ENCODE assay signal across 8 cellular contexts in the genomic region with DNA sequence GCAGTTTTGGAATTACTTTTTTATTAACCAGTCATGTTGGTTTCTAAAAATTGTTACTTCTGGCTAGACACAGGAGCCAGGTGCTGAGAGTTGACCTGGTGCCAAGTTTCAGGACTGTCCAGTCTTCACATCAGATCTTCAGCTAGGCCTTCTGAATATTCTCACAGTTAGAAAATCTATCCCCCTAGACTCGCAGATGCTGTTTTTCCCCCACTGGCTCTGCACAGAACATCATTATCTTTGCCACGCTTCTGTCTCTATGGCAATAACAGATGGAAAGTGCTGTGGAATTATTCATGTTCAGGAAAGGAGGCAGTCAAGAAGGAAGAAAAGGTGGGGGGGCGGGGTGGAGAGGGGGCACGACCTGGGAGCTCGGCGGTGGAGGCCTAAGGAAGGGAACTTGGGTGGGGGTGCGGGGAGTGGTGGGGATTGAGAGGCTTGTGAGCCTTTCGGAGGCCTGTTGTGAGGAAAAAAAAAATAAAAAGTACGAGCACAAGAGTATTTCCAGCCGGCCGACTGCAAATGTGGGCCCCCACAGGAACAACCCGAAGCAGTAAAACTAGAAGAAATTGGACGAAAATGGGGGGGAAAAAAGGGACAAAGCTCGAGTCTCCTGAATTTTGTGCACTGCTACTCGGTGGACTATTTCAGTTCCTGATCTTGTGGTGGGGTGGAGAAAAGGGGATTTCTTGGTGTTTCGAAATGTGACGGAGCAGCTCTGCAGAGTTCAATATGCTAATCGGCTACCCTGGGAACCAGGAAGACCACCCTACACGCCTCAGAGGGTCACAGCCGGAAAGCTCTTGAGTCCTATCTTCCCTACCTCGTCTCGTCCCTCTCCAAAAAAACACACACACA. TPM values are rescaled to one million over a fixed set of nuclear protein-coding genes. Genes with fewer than 3 reads are reported as not detected.
DNase-seq lines count a peak whose midpoint lies in the region; ATAC-seq and TF ChIP-seq lines count a peak whose summit lies in the region.

No MANE protein-coding gene starts in this region.

- peaks cover 21% of the 10 kb centered on the region for H3K36me3 ChIP-seq in OCI-LY3 (replicated peaks; ENCODE audit: low read depth, low read length)

- CTCF ChIA-PET in Calu3 (lab: Charles Lee), result interaction anchor here (0.7 to 2.7 kb wide), 6 partner anchors 12 to 510 kb away, joined by 3 to 24 read pairs (median 6); no protein-coding TSS in a partner anchor

- H2AFZ ChIP-seq in OCI-LY3 (ENCODE audit: low read depth, low read length), result no peak overlapping the region

- TF ChIP-seq CTCF in Calu3 (IDR thresholded peaks at IDR 0.05; ENCODE audit: unreplicated experiment), result no peak
- no peak for TF ChIP-seq CTCF in OCI-LY3 (IDR thresholded peaks at IDR 0.05; ENCODE audit: low read depth, low read length)
- no peak for TF ChIP-seq CTCF in cardiac fibroblast (IDR thresholded peaks at IDR 0.05; ENCODE audit: low read depth, low read length)

- peaks cover 47% of the 10 kb centered on the region for H3K4me1 Mint-ChIP-seq in Calu3 (ENCODE audit: low read depth, unreplicated experiment)
- H3K4me1 Mint-ChIP-seq in stimulated activated naive CD8-positive, alpha-beta T cell treated with anti-CD3 and anti-CD28 coated beads, Interleukin-15, Interleukin-2, amounts not matched to agents 100 ng/mL and 50 ng/mL, for 24 hours (ENCODE audit: low read depth), result peaks cover 67% of the 10 kb centered on the region

- peak; percentile 65 for DNase-seq in Calu3
- DNase-seq in cardiac fibroblast (ENCODE audit: low read depth in 2 of 2), result peak; percentile 66 to 71
- peak; percentile 48 to 56 for DNase-seq in left colon
- no peak for DNase-seq in activated CD8-positive, alpha-beta memory T cell treated with anti-CD3 and anti-CD28 coated beads, Interleukin-2, amount 50 U/mL, for 4 hours

- H3K27me3 ChIP-seq in OCI-LY3 (ENCODE audit: low read depth, low read length), result no peaks in the 10 kb centered on the region

- peak; percentile 6 for ATAC-seq in GM19397 (IDR thresholded peaks at IDR 0.05; ENCODE audit: unreplicated experiment)
- peak; percentile 28 for ATAC-seq in HG03460 (IDR thresholded peaks at IDR 0.05; ENCODE audit: unreplicated experiment)
- peak; percentile 0 for ATAC-seq in left colon

- H4K20me1 ChIP-seq in OCI-LY3 (ENCODE audit: insufficient read depth, low read length), result peaks cover 15% of the 10 kb centered on the region

- H3K9me3 Mint-ChIP-seq in Calu3 (ENCODE audit: low read depth, unreplicated experiment), result no peaks in the 10 kb centered on the region
- H3K9me3 Mint-ChIP-seq in stimulated activated naive CD8-positive, alpha-beta T cell treated with anti-CD3 and anti-CD28 coated beads, Interleukin-15, Interleukin-2, amounts not matched to agents 100 ng/mL and 50 ng/mL, for 24 hours, result peaks cover 3% of the 10 kb centered on the region

- intact Hi-C loops in Calu3 (cut with micrococcal nuclease; ENCODE audit: unreplicated experiment), result no loop called here
- intact Hi-C loops in left colon (cut with DNase I, micrococcal nuclease), result no loop called here

- peak overlapping the region; percentile 82 for H3K4me3 ChIP-seq in OCI-LY3 (ENCODE audit: low read length)
- peak overlapping the region; percentile 39 to 51 for H3K4me3 ChIP-seq in cardiac fibroblast (replicated peaks in 1 of 2; ENCODE audit: low read depth in 2 of 2, low read length in 2 of 2)

- H3K27ac Mint-ChIP-seq in Calu3 (ENCODE audit: unreplicated experiment), result peak overlapping the region; percentile 92
- peak overlapping the region; percentile 91 for H3K27ac Mint-ChIP-seq in stimulated activated naive CD8-positive, alpha-beta T cell treated with anti-CD3 and anti-CD28 coated beads, Interleukin-15, Interleukin-2, amounts not matched to agents 100 ng/mL and 50 ng/mL, for 24 hours

- peaks cover 63% of the 10 kb centered on the region for H3K4me1 ChIP-seq in OCI-LY3 (ENCODE audit: low read length)

- H3K36me3 Mint-ChIP-seq in Calu3 (ENCODE audit: insufficient read depth, unreplicated experiment), result peaks cover 58% of the 10 kb centered on the region
- H3K36me3 Mint-ChIP-seq in stimulated activated naive CD8-positive, alpha-beta T cell treated with anti-CD3 and anti-CD28 coated beads, Interleukin-15, Interleukin-2, amounts not matched to agents 100 ng/mL and 50 ng/mL, for 24 hours (ENCODE audit: low read depth), result peaks cover 17% of the 10 kb centered on the region

- peak overlapping the region; percentile 98 for H3K4me3 Mint-ChIP-seq in Calu3 (ENCODE audit: low read depth, unreplicated experiment)
- peak overlapping the region; percentile 77 for H3K4me3 Mint-ChIP-seq in stimulated activated naive CD8-positive, alpha-beta T cell treated with anti-CD3 and anti-CD28 coated beads, Interleukin-15, Interleukin-2, amounts not matched to agents 100 ng/mL and 50 ng/mL, for 24 hours

- H3K9me3 ChIP-seq in OCI-LY3 (ENCODE audit: insufficient read depth, low read length), result no peaks in the 10 kb centered on the region

- H3K27me3 Mint-ChIP-seq in Calu3 (ENCODE audit: unreplicated experiment), result no peaks in the 10 kb centered on the region
- no peaks in the 10 kb centered on the region for H3K27me3 Mint-ChIP-seq in stimulated activated naive CD8-positive, alpha-beta T cell treated with anti-CD3 and anti-CD28 coated beads, Interleukin-15, Interleukin-2, amounts not matched to agents 100 ng/mL and 50 ng/mL, for 24 hours

- H3K9ac ChIP-seq in OCI-LY3 (ENCODE audit: low read length), result peak overlapping the region; percentile 92

- H3K27ac ChIP-seq in OCI-LY3 (ENCODE audit: low read length), result peak overlapping the region; percentile 99

- H3K79me2 ChIP-seq in OCI-LY3 (ENCODE audit: low read length), result peaks cover 41% of the 10 kb centered on the region

- H3K4me2 ChIP-seq in OCI-LY3 (ENCODE audit: low read length), result peak overlapping the region; percentile 93

- BruUV-seq in Calu3 (replicated peaks; lab: Mats Ljungman, UMichigan), result TSS peak; percentile 98

RNA-seq across cellular contexts. Expression of a gene that starts 1.5 kb away (rescaled TPM):
- total RNA-seq in Calu3 (2022) (184 and 265 TPM in 2 replicates), left colon (10 to 100 TPM; 43.9 to 51.1 TPM)
